1 cellular context compared by ENCODE assay signal in the genomic region with DNA sequence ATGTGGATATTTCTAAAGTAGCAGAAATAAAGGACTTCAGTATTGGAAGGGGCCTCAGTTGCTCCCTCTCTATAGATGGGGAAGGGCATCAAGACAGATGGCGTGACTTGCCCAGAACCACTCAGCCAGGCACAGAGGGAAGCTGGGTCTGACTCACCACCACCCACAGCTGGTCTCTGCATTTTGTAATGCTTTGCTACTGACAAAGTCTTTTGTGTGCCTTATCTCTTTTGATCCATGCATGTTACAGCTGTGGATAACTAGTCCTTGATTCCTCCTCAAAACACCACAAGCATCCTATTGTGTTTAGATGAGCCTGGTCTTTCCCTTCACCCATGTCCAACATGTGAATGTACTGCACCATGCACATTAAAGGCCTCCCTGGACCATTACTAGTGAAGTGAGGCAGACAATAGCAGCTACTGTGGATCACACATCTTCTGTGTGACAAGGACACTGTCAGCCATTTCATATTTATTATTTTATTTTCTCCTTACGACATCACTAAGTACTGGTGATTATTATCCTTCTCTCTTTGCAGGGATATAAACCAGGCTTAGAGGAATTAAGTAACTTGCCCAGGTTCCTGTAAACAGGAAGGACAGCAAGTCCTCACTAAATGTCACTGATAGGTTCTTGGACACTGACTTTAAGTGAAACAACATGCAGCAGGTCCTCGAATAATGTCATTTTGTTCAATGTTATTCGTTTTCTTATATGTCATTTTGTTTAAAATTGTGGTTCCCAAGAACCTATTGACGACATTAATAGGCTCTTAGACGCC.
TF ChIP-seq lines count a peak whose summit lies in the region.

No MANE protein-coding gene starts in this region.

TF ChIP-seq in HepG2, 621 proteins besides CTCF, POLR2A, EP300 and RAD21 (continued from another document):
- TF ChIP-seq, protein P1, sequence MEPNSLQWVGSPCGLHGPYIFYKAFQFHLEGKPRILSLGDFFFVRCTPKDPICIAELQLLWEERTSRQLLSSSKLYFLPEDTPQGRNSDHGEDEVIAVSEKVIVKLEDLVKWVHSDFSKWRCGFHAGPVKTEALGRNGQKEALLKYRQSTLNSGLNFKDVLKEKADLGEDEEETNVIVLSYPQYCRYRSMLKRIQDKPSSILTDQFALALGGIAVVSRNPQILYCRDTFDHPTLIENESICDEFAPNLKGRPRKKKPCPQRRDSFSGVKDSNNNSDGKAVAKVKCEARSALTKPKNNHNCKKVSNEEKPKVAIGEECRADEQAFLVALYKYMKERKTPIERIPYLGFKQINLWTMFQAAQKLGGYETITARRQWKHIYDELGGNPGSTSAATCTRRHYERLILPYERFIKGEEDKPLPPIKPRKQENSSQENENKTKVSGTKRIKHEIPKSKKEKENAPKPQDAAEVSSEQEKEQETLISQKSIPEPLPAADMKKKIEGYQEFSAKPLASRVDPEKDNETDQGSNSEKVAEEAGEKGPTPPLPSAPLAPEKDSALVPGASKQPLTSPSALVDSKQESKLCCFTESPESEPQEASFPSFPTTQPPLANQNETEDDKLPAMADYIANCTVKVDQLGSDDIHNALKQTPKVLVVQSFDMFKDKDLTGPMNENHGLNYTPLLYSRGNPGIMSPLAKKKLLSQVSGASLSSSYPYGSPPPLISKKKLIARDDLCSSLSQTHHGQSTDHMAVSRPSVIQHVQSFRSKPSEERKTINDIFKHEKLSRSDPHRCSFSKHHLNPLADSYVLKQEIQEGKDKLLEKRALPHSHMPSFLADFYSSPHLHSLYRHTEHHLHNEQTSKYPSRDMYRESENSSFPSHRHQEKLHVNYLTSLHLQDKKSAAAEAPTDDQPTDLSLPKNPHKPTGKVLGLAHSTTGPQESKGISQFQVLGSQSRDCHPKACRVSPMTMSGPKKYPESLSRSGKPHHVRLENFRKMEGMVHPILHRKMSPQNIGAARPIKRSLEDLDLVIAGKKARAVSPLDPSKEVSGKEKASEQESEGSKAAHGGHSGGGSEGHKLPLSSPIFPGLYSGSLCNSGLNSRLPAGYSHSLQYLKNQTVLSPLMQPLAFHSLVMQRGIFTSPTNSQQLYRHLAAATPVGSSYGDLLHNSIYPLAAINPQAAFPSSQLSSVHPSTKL (CRISPR knock-in tag; IDR thresholded peaks at IDR 0.05), result peak; percentile 64; the same call in 1 of the 2 replicates
- TF ChIP-seq, protein P2, sequence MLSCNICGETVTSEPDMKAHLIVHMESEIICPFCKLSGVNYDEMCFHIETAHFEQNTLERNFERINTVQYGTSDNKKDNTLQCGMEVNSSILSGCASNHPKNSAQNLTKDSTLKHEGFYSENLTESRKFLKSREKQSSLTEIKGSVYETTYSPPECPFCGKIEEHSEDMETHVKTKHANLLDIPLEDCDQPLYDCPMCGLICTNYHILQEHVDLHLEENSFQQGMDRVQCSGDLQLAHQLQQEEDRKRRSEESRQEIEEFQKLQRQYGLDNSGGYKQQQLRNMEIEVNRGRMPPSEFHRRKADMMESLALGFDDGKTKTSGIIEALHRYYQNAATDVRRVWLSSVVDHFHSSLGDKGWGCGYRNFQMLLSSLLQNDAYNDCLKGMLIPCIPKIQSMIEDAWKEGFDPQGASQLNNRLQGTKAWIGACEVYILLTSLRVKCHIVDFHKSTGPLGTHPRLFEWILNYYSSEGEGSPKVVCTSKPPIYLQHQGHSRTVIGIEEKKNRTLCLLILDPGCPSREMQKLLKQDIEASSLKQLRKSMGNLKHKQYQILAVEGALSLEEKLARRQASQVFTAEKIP (CRISPR knock-in tag; IDR thresholded peaks at IDR 0.05; ENCODE audit: borderline replicate concordance), result no peak
- TF ChIP-seq ZNF260 (CRISPR knock-in tag; IDR thresholded peaks at IDR 0.05; ENCODE audit: borderline replicate concordance, low read depth) (no peak), FOXK1 (CRISPR knock-in tag; IDR thresholded peaks at IDR 0.05; ENCODE audit: borderline replicate concordance, low read depth) (peak; percentile 38; the same call in 1 of the 2 replicates), GPN1 (CRISPR knock-in tag; IDR thresholded peaks at IDR 0.05; ENCODE audit: borderline replicate concordance) (no peak), ZSCAN29 (CRISPR knock-in tag; conservative IDR thresholded peaks at IDR 0.05) (no peak), PRMT3 (CRISPR knock-in tag; IDR thresholded peaks at IDR 0.05; ENCODE audit: borderline replicate concordance, low read depth) (no peak), TCF7 (IDR thresholded peaks at IDR 0.05; ENCODE audit: low read depth) (0 out of 2 replicates have a peak, but pooled peaks have one; percentile 5), MYC (CRISPR knock-in tag; IDR thresholded peaks at IDR 0.05; ENCODE audit: borderline replicate concordance) (no peak), ZBTB8A (CRISPR knock-in tag; IDR thresholded peaks at IDR 0.05; ENCODE audit: borderline replicate concordance, low read depth) (no peak), HNF4A (CRISPR knock-in tag; IDR thresholded peaks at IDR 0.05) (no peak)
- TF ChIP-seq, protein P3, sequence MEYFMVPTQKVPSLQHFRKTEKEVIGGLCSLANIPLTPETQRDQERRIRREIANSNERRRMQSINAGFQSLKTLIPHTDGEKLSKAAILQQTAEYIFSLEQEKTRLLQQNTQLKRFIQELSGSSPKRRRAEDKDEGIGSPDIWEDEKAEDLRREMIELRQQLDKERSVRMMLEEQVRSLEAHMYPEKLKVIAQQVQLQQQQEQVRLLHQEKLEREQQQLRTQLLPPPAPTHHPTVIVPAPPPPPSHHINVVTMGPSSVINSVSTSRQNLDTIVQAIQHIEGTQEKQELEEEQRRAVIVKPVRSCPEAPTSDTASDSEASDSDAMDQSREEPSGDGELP (IDR thresholded peaks at IDR 0.05; ENCODE audit: borderline replicate concordance, low read depth), result peak; percentile 73
